In genomic region chr1:2049517-2050481, GRCh38 we compare ENCODE assay signal across 1 cellular context.
A peak's percentile ranks its signal among the peaks of the same experiment; 100 is the strongest.
TF ChIP-seq lines count a peak whose summit lies in the region.

Gene PRKCZ, plus strand, starts transcription at chr1:2050411. Its CDS starts 220 bp downstream, at chr1:2050631.

TF ChIP-seq in HepG2, 621 proteins besides CTCF, POLR2A, EP300 and RAD21 (continued from another document and continues in another):
- no peak for TF ChIP-seq BATF2 (CRISPR knock-in tag; IDR thresholded peaks at IDR 0.05)
- no peak for TF ChIP-seq TCF12 (IDR thresholded peaks at IDR 0.05)
- no peak for TF ChIP-seq TCF12 (CRISPR knock-in tag; IDR thresholded peaks at IDR 0.05)
- no peak; the same call in 1 of the 2 replicates for TF ChIP-seq ZHX1 (CRISPR knock-in tag; IDR thresholded peaks at IDR 0.05; ENCODE audit: low read depth)
- TF ChIP-seq ZBTB7B (CRISPR knock-in tag; IDR thresholded peaks at IDR 0.05): peak; percentile 88
- TF ChIP-seq SUZ12 (IDR thresholded peaks at IDR 0.05; ENCODE audit: low read depth, low read length): no peak
- TF ChIP-seq ARID2 (CRISPR knock-in tag; IDR thresholded peaks at IDR 0.05; ENCODE audit: borderline replicate concordance): no peak
- TF ChIP-seq SSRP1 (CRISPR knock-in tag; IDR thresholded peaks at IDR 0.05): no peak
- TF ChIP-seq MLXIP (CRISPR knock-in tag; IDR thresholded peaks at IDR 0.05; ENCODE audit: borderline replicate concordance): no peak
- TF ChIP-seq ZNF619 (CRISPR knock-in tag; IDR thresholded peaks at IDR 0.05): no peak; the same call in 1 of the 2 replicates
- no peak for TF ChIP-seq IKZF1 (IDR thresholded peaks at IDR 0.05)
- TF ChIP-seq ADNP (CRISPR knock-in tag; IDR thresholded peaks at IDR 0.05): no peak
- no peak for TF ChIP-seq CREBL2 (CRISPR knock-in tag; IDR thresholded peaks at IDR 0.05; ENCODE audit: borderline replicate concordance)
- TF ChIP-seq MIXL1 (CRISPR knock-in tag; IDR thresholded peaks at IDR 0.05): 0 out of 2 replicates have a peak, but pooled peaks have one; percentile 63
- TF ChIP-seq ZNF251 (CRISPR knock-in tag; IDR thresholded peaks at IDR 0.05): no peak
- TF ChIP-seq ZFAT (CRISPR knock-in tag; conservative IDR thresholded peaks at IDR 0.05): no peak
- TF ChIP-seq ZKSCAN5 (CRISPR knock-in tag; IDR thresholded peaks at IDR 0.05): peak; percentile 71; the same call in 1 of the 2 replicates
- TF ChIP-seq HOXA5 (CRISPR knock-in tag; IDR thresholded peaks at IDR 0.05): no peak
- TF ChIP-seq ATF5 (CRISPR knock-in tag; IDR thresholded peaks at IDR 0.05; ENCODE audit: low read depth): no peak
- no peak for TF ChIP-seq ISX (CRISPR knock-in tag; conservative IDR thresholded peaks at IDR 0.05)
- TF ChIP-seq DDIT3 (CRISPR knock-in tag; IDR thresholded peaks at IDR 0.05): no peak
- peak; percentile 54 for TF ChIP-seq ZNF768 (CRISPR knock-in tag; IDR thresholded peaks at IDR 0.05)
- TF ChIP-seq SCMH1 (CRISPR knock-in tag; IDR thresholded peaks at IDR 0.05; ENCODE audit: borderline replicate concordance): no peak
- no peak for TF ChIP-seq ZMAT3 (CRISPR knock-in tag; conservative IDR thresholded peaks at IDR 0.05)
- TF ChIP-seq RCOR2 (CRISPR knock-in tag; IDR thresholded peaks at IDR 0.05): no peak; the same call in 1 of the 2 replicates
- TF ChIP-seq ZNF44 (CRISPR knock-in tag; IDR thresholded peaks at IDR 0.05): no peak
- no peak for TF ChIP-seq GMEB2 (CRISPR knock-in tag; IDR thresholded peaks at IDR 0.05; ENCODE audit: low read depth)
- TF ChIP-seq KMT2A (CRISPR knock-in tag; IDR thresholded peaks at IDR 0.05): peak; percentile 60
- TF ChIP-seq PRDM4 (CRISPR knock-in tag; IDR thresholded peaks at IDR 0.05; ENCODE audit: borderline replicate concordance): no peak
- TF ChIP-seq RAD51 (IDR thresholded peaks at IDR 0.05; ENCODE audit: borderline replicate concordance): no peak
- TF ChIP-seq ZBTB49 (CRISPR knock-in tag; IDR thresholded peaks at IDR 0.05; ENCODE audit: borderline replicate concordance): no peak
- TF ChIP-seq DZIP1 (CRISPR knock-in tag; IDR thresholded peaks at IDR 0.05): no peak
- TF ChIP-seq ZBTB4 (CRISPR knock-in tag; IDR thresholded peaks at IDR 0.05; ENCODE audit: borderline replicate concordance): 0 out of 2 replicates have a peak, but pooled peaks have one; percentile 35
- no peak for TF ChIP-seq ZNF761 (CRISPR knock-in tag; conservative IDR thresholded peaks at IDR 0.05)
- no peak; the same call in none of the 2 replicates for TF ChIP-seq IKZF5 (CRISPR knock-in tag; IDR thresholded peaks at IDR 0.05)
- TF ChIP-seq NR2F6 (IDR thresholded peaks at IDR 0.05): peak; percentile 78
- peak; percentile 68; the same call in 1 of the 2 replicates for TF ChIP-seq NR2F6 (CRISPR knock-in tag; IDR thresholded peaks at IDR 0.05)
- TF ChIP-seq ELF3 (CRISPR knock-in tag; IDR thresholded peaks at IDR 0.05): no peak
- no peak for TF ChIP-seq MEIS1 (CRISPR knock-in tag; IDR thresholded peaks at IDR 0.05; ENCODE audit: borderline replicate concordance)
- no peak for TF ChIP-seq ZNF431 (CRISPR knock-in tag; IDR thresholded peaks at IDR 0.05; ENCODE audit: borderline replicate concordance, low read depth)
